In the genomic region with DNA sequence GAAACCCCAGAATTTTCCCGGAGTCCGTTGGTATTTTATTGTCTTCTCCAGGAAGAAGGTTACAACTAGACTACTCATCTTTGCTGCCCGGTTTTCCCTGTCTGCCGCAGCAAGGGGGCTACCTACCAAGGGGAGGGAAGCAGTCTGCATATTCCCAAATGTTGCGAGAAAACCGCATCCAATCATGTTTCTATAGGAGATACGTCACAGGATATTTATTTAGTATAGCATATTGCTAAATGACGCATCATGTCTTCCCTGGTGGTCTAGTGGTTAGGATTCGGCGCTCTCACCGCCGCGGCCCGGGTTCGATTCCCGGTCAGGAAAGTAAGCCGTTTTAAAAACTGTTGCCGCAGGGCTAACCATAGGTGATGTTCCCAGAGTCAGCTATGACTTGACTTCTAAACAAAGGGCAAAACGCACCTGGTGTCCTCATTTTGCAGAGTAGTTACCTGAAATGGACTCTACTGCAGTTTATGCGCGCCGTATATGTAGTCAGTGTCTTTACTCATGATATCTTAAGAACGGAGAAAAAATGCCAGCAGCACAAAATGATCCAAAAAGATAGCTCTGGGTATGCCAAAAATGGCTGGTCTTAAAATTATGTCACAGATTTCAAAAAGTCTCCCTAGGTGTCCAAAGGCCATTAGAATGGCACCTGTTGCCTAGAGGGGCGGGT, we compare ENCODE assay signal across 8 cellular contexts. TPM values are rescaled to one million over a fixed set of nuclear protein-coding genes. Genes with fewer than 3 reads are reported as not detected.
DNase-seq lines count a peak whose midpoint lies in the region; ATAC-seq and TF ChIP-seq lines count a peak whose summit lies in the region.

No MANE protein-coding gene starts in this region.

- H3K4me3 ChIP-seq in AG04449 (ENCODE audit: low read depth, low read length) (peak overlapping the region; percentile 86), dorsolateral prefrontal cortex (peak overlapping the region; percentile 48 to 95 (median 79))

- TF ChIP-seq CTCF in AG04449 (IDR thresholded peaks at IDR 0.05; ENCODE audit: insufficient read depth, low read length, missing control alignments) (no peak), dorsolateral prefrontal cortex (IDR thresholded peaks at IDR 0.05 in 54 of 56, conservative IDR thresholded peaks at IDR 0.05 in 2 of 56; ENCODE audit: low read depth in 1 of 56, partially characterized antibody in 56 of 56) (peak in 9 of 56 donors; percentile 3 to 24 (median 7))

- CTCF ChIA-PET in AG04449 (lab: Yijun Ruan, JAX), result interaction anchor here (1.9 kb wide), 1 partner anchor 16 kb away, joined by 4 read pairs; a partner anchor contains a TSS

- POLR2A ChIA-PET in AG04449 (lab: Yijun Ruan, JAX), result interaction anchor here (1.0 to 2.3 kb wide), 4 partner anchors 16 to 53 kb away, joined by 3 to 7 read pairs (median 4); a partner anchor contains a TSS

- ATAC-seq in GM19328 (IDR thresholded peaks at IDR 0.05; ENCODE audit: unreplicated experiment) (peak; percentile 44), HG03457 (IDR thresholded peaks at IDR 0.05; ENCODE audit: unreplicated experiment) (peak; percentile 62)

- DNase-seq in AG04449 (ENCODE audit: low read depth, low spot score) (no peak), NCI-H526 treated with DMSO at 0.1 percent for 48 hours (lab: John Stamatoyannopoulos, UW) (peak; percentile 94), dorsolateral prefrontal cortex (peak; percentile 40 to 87 (median 74)), lung microvascular endothelial cell (ENCODE audit: low read depth in 2 of 2) (peak; percentile 88 to 93)
- peak; percentile 80 to 86 for DNase-seq in activated CD4-positive, alpha-beta T cell treated with anti-CD3 and anti-CD28 coated beads, Interleukin-2, amount 50 U/mL, for 24 hours (ENCODE audit: low read depth in 1 of 2, low spot score in 1 of 2)
- peak; percentile 40 to 86 (median 74) for DNase-seq in stimulated activated CD4-positive, alpha-beta T cell treated with anti-CD3 and anti-CD28 coated beads, TNF-alpha, amount 100 ng/mL, for 1 hour (ENCODE audit: low read depth in 3 of 3, low spot score in 1 of 3)

- peak overlapping the region; percentile 82 to 99 (median 95) for H3K27ac ChIP-seq in dorsolateral prefrontal cortex

- no peaks in the 10 kb centered on the region for H3K27me3 ChIP-seq in dorsolateral prefrontal cortex

- intact Hi-C loops in dorsolateral prefrontal cortex (cut with DNase I), result loop anchor here (1.0 to 2.0 kb wide), 3 partner anchors 15 to 32 kb away; a partner anchor contains a TSS

RNA-seq across cellular contexts. Expression of a gene that starts 15.2 kb away (rescaled TPM):
- total RNA-seq in dorsolateral prefrontal cortex (100 to 1,000 TPM in 5 of 120 experiments, 10 to 100 TPM in 115; 27.9 to 117 (median 68.8) TPM), lung microvascular endothelial cell (4.4 and 7.9 TPM in 2 replicates)

RNA-seq across cellular contexts. Expression of a gene that starts 31.9 kb away (rescaled TPM):
- total RNA-seq in dorsolateral prefrontal cortex (10 to 100 TPM in 1 of 120 experiments, 1 to 10 TPM in 119; 3.2 to 11.1 (median 6.2) TPM), lung microvascular endothelial cell (4.8 and 10.9 TPM in 2 replicates)

RNA-seq across cellular contexts. Expression of a gene that starts 36.1 kb away (rescaled TPM):
- total RNA-seq in dorsolateral prefrontal cortex (10 to 100 TPM; 15.9 to 43.0 (median 23.4) TPM), lung microvascular endothelial cell (12.0 and 16.7 TPM in 2 replicates)

RNA-seq across cellular contexts. Expression of a gene that starts 48.4 kb away (rescaled TPM):
- total RNA-seq in dorsolateral prefrontal cortex (10 to 100 TPM; 24.9 to 51.7 (median 37.5) TPM), lung microvascular endothelial cell (13.9 and 20.0 TPM in 2 replicates)
